20 cellular contexts compared by ENCODE assay signal in the genomic region with DNA sequence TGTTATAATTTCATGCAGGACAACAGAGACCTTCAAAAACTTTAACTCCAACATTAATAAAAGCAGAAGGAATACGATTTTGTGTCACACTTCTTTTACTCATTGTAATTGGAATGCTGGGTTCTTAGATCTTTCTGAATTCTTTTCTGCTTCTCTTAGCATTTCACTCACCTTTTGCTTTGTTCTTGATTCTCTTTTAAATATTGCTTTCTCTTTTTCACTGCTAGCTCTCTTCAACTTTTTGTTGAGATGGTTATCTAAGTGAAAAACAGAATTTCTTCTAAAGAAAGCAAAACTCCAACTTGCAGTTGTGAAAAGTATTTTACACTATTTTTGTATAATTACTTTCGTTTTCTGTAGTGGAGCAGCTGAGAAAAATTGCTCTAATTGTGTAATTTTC.
DNase-seq lines count a peak whose midpoint lies in the region; ATAC-seq and TF ChIP-seq lines count a peak whose summit lies in the region.
"Had no signal": no experiment of that assay in that cellular context is flagged by ENCODE, and none has a peak within 500 bp of the region (broad histone marks: within the 10 kb centered on the region; RNA-seq: fewer than 3 reads in every experiment).

No MANE protein-coding gene starts in this region.

- H3K27ac ChIP-seq in SK-N-SH (ENCODE audit: low read depth in 2 of 2, low read length in 1 of 2) = no peak overlapping the region
- H3K27ac ChIP-seq in PC-9 = no peak overlapping the region
- no peak overlapping the region for H3K27ac ChIP-seq in fibroblast of lung (ENCODE audit: insufficient read depth, low read length)
- no peak overlapping the region for H3K27ac ChIP-seq in thoracic aorta
- no peak overlapping the region for H3K27ac ChIP-seq in testis
- H3K27ac ChIP-seq: 22Rv1, C4-2B, heart left ventricle, HL-60, ovary, tibial artery had no signal

- TF ChIP-seq EP300 in SK-N-SH (IDR thresholded peaks at IDR 0.05; ENCODE audit: borderline replicate concordance in 1 of 2, low read depth in 1 of 2, low read length in 1 of 2) = no peak

- 24% methylated on average over 2 of the region's 2 CpGs for whole genome bisulfite sequencing in SK-N-SH (ENCODE audit: low lambda C conversion rate)
- 57 to 69% methylated on average over 2 of the region's 2 CpGs for WGBS in testis, 2 donors

- ATAC-seq in SK-N-SH treated with all-trans-retinoic acid at 6 μM for 48 hours (no peak), thoracic aorta (ENCODE audit: insufficient number of reproducible peaks, low FRiP score, low read depth) (no peak)
- ATAC-seq: heart left ventricle had no signal

- CTCF ChIA-PET in SK-N-SH (lab: Yijun Ruan, JAX) (interaction anchor here (1.0 to 1.1 kb wide), 2 partner anchors 10 to 150 kb away, joined by 3 read pairs; no protein-coding TSS in a partner anchor), PC-9 (lab: Charles Lee) (no interaction called here)

- peaks cover 5% of the 10 kb centered on the region in 2 experiments; a peak in 2 of 4 replicates for H3K4me1 ChIP-seq in SK-N-SH (ENCODE audit: control insufficient read depth in 1 of 2, insufficient read depth in 2 of 2, low read depth in 1 of 2, low read length in 1 of 2)
- no peaks in the 10 kb centered on the region for H3K4me1 ChIP-seq in PC-9 (replicated peaks; ENCODE audit: insufficient read depth)
- no peaks in the 10 kb centered on the region for H3K4me1 ChIP-seq in fibroblast of lung (ENCODE audit: control insufficient read depth, extremely low read depth, insufficient read depth, low read length)
- H3K4me1 ChIP-seq in thoracic aorta (ENCODE audit: control insufficient read depth in 1 of 2, low read depth in 2 of 2) = peaks cover 0 to 6% of the 10 kb centered on the region in 2 donors
- no peaks in the 10 kb centered on the region for H3K4me1 ChIP-seq in testis
- H3K4me1 ChIP-seq: heart left ventricle, tibial artery had no signal

- H3K36me3 ChIP-seq in SK-N-SH (replicated peaks in 1 of 2; ENCODE audit: control insufficient read depth in 1 of 2, insufficient read depth in 2 of 2, low read length in 1 of 2) (no peaks in the 10 kb centered on the region), PC-9 (ENCODE audit: low read depth) (no peaks in the 10 kb centered on the region), fibroblast of lung (ENCODE audit: control insufficient read depth, insufficient read depth, low read length) (no peaks in the 10 kb centered on the region), thoracic aorta (no peaks in the 10 kb centered on the region), testis (ENCODE audit: low read depth, missing control alignments) (no peaks in the 10 kb centered on the region)
- H3K36me3 ChIP-seq: heart left ventricle, ovary, tibial artery had no signal

- no peak for DNase-seq in SK-N-SH
- no peak for DNase-seq in PC-9
- DNase-seq in fibroblast of lung (ENCODE audit: low read depth in 2 of 2) = no peak
- no peak for DNase-seq in thoracic aorta (ENCODE audit: low spot score)
- no peak for DNase-seq in NCI-H2107 (lab: John Stamatoyannopoulos, UW)
- DNase-seq in HuH-7.5 (ENCODE audit: low spot score) = no peak
- DNase-seq in testis = no peak
- DNase-seq: activated CD4-positive, alpha-beta T cell treated with anti-CD3 and anti-CD28 coated beads for 48 hours; activated effector memory CD4-positive, alpha-beta T cell treated with anti-CD3 and anti-CD28 coated beads, Interleukin-2, amount 50 U/mL, for 16 hours; amniotic stem cell; GDM1; heart left ventricle; NCI-H446 treated with DMSO at 0.1 percent for 48 hours; ovary; stimulated activated naive CD4-positive, alpha-beta T cell; tibial artery had no signal

- no peak for TF ChIP-seq RAD21 in SK-N-SH (IDR thresholded peaks at IDR 0.05; ENCODE audit: low read length)

- H3F3A ChIP-seq in SK-N-SH (replicated peaks; ENCODE audit: insufficient read depth) = no peaks in the 10 kb centered on the region
- no peaks in the 10 kb centered on the region for H3F3A ChIP-seq in PC-9 (ENCODE audit: insufficient read depth, low read depth)

- TF ChIP-seq CTCF in SK-N-SH (IDR thresholded peaks at IDR 0.05) (no peak), PC-9 (conservative IDR thresholded peaks at IDR 0.05) (no peak), fibroblast of lung (conservative IDR thresholded peaks at IDR 0.05 in 1 of 2, IDR thresholded peaks at IDR 0.05 in 1 of 2; ENCODE audit: low read depth in 1 of 2, low read length in 2 of 2) (no peak), thoracic aorta (IDR thresholded peaks at IDR 0.05) (no peak), testis (IDR thresholded peaks at IDR 0.05) (no peak)

- H3K9ac ChIP-seq in SK-N-SH (no peak overlapping the region), fibroblast of lung (ENCODE audit: insufficient read depth, low read length) (no peak overlapping the region)

- BruUV-seq in PC-9 (replicated peaks; lab: Mats Ljungman, UMichigan) = no TSS peak

- H3K4me2 ChIP-seq in SK-N-SH = peak overlapping the region; percentile 26; the same call in 1 of the 2 replicates
- peak overlapping the region; percentile 39 for H3K4me2 ChIP-seq in PC-9
- H3K4me2 ChIP-seq in fibroblast of lung (ENCODE audit: extremely low read depth, insufficient read depth, low read length) = peak overlapping the region; percentile 67

- peak overlapping the region; percentile 24 to 30; a peak in 3 of 4 replicates for H3K4me3 ChIP-seq in SK-N-SH (ENCODE audit: low read depth in 2 of 2, low read length in 1 of 2)
- 0 out of 2 replicates have a peak overlapping the region, but pooled peaks have one; percentile 4 for H3K4me3 ChIP-seq in PC-9
- H3K4me3 ChIP-seq in fibroblast of lung (replicated peaks in 1 of 4; ENCODE audit: control extremely low read depth in 1 of 4, insufficient read depth in 1 of 4, low read depth in 3 of 4, low read length in 4 of 4) = peak overlapping the region in 1 of 4 experiments; percentile 5
- peak overlapping the region; percentile 24 for H3K4me3 ChIP-seq in thoracic aorta
- H3K4me3 ChIP-seq in testis = no peak overlapping the region
- H3K4me3 ChIP-seq: heart left ventricle, ovary, tibial artery had no signal

- H4K20me1 ChIP-seq in SK-N-SH (ENCODE audit: insufficient read depth) = no peaks in the 10 kb centered on the region
- H4K20me1 ChIP-seq in PC-9 (ENCODE audit: insufficient read depth) = no peaks in the 10 kb centered on the region
- H4K20me1 ChIP-seq in fibroblast of lung (ENCODE audit: control insufficient read depth, extremely low read depth, insufficient read depth, low read length) = no peaks in the 10 kb centered on the region

- intact Hi-C loops in PC-9 (cut with micrococcal nuclease; ENCODE audit: unreplicated experiment) = no loop called here
- intact Hi-C loops in testis (cut with DNase I; ENCODE audit: low total_unique reads) = no loop called here

- H3K9me3 ChIP-seq in SK-N-SH = no peaks in the 10 kb centered on the region
- H3K9me3 ChIP-seq in PC-9 (ENCODE audit: insufficient read depth, low read depth) = no peaks in the 10 kb centered on the region
- no peaks in the 10 kb centered on the region for H3K9me3 ChIP-seq in fibroblast of lung (ENCODE audit: control insufficient read depth, insufficient read depth, low read depth, low read length)
- H3K9me3 ChIP-seq in thoracic aorta = no peaks in the 10 kb centered on the region
- H3K9me3 ChIP-seq in testis = no peaks in the 10 kb centered on the region
- H3K9me3 ChIP-seq: ovary, tibial artery had no signal

- H3K9me2 ChIP-seq in SK-N-SH (no peaks in the 10 kb centered on the region), PC-9 (ENCODE audit: insufficient read depth) (no peaks in the 10 kb centered on the region)

- POLR2A ChIA-PET in SK-N-SH (lab: Yijun Ruan, JAX) (no interaction called here), PC-9 (lab: Charles Lee; ENCODE audit: unreplicated experiment) (no interaction called here)

- TF ChIP-seq POLR2A in testis (IDR thresholded peaks at IDR 0.05) = no peak

- H3K79me2 ChIP-seq in SK-N-SH (ENCODE audit: insufficient read depth) (no peaks in the 10 kb centered on the region), PC-9 (ENCODE audit: low read depth) (no peaks in the 10 kb centered on the region), fibroblast of lung (ENCODE audit: control insufficient read depth, insufficient read depth, low read length) (no peaks in the 10 kb centered on the region)

- H2AFZ ChIP-seq in SK-N-SH (ENCODE audit: low read depth) = peak overlapping the region; percentile 17; the same call in 1 of the 2 replicates
- H2AFZ ChIP-seq in PC-9 = peak overlapping the region; percentile 42; the same call in 1 of the 2 replicates
- H2AFZ ChIP-seq in fibroblast of lung (ENCODE audit: low read length) = no peak overlapping the region

- no peaks in the 10 kb centered on the region for H3K27me3 ChIP-seq in SK-N-SH (ENCODE audit: insufficient read depth)
- H3K27me3 ChIP-seq in PC-9 (ENCODE audit: insufficient read depth, low read depth) = peaks cover 9% of the 10 kb centered on the region; the same call in 1 of the 2 replicates
- no peaks in the 10 kb centered on the region for H3K27me3 ChIP-seq in fibroblast of lung (ENCODE audit: control insufficient read depth, insufficient read depth, low read length)
- no peaks in the 10 kb centered on the region for H3K27me3 ChIP-seq in thoracic aorta (replicated peaks; ENCODE audit: insufficient read depth)
- H3K27me3 ChIP-seq in testis = no peaks in the 10 kb centered on the region
- H3K27me3 ChIP-seq: heart left ventricle, ovary, tibial artery had no signal

TF ChIP-seq in SK-N-SH, 30 proteins besides CTCF, POLR2A, EP300 and RAD21 (continues in another document):
- TF ChIP-seq YY1 (IDR thresholded peaks at IDR 0.05; ENCODE audit: low read depth) (no peak), POLR2AphosphoS5 (IDR thresholded peaks at IDR 0.05; ENCODE audit: low read depth, low read length) (no peak), SMC3 (IDR thresholded peaks at IDR 0.05; ENCODE audit: low read depth, low read length) (no peak), RFX5 (IDR thresholded peaks at IDR 0.05; ENCODE audit: low read length) (no peak), NFIC (IDR thresholded peaks at IDR 0.05; ENCODE audit: borderline replicate concordance) (no peak), ELF1 (IDR thresholded peaks at IDR 0.05) (no peak), RXRA (IDR thresholded peaks at IDR 0.05; ENCODE audit: borderline replicate concordance, low read depth) (no peak)

TF ChIP-seq in SK-N-SH treated with all-trans-retinoic acid at 6 μM for 48 hours, 23 proteins besides CTCF, POLR2A, EP300 and RAD21 (continues in another document):
- TF ChIP-seq TOX (CRISPR knock-in tag; IDR thresholded peaks at IDR 0.05; ENCODE audit: borderline replicate concordance) = no peak
- TF ChIP-seq BACH2 (CRISPR knock-in tag; IDR thresholded peaks at IDR 0.05; ENCODE audit: borderline replicate concordance) = no peak
- no peak for TF ChIP-seq ESRRG (CRISPR knock-in tag; IDR thresholded peaks at IDR 0.05)
- no peak for TF ChIP-seq RARB (CRISPR knock-in tag; IDR thresholded peaks at IDR 0.05)

Comparison
In these comparisons a context has a peak if more than half of its experiments do, and no peak if none do; other contexts are left out.
1. H3K4me3 ChIP-seq: peak in SK-N-SH (2 of 2), PC-9 (single experiment) and thoracic aorta (single experiment); none in testis (0 of 2).
2. Peak in every context shown above with its lines, with median percentiles within 50 percentile points of each other: H3K4me2 ChIP-seq.